In the genomic region with DNA sequence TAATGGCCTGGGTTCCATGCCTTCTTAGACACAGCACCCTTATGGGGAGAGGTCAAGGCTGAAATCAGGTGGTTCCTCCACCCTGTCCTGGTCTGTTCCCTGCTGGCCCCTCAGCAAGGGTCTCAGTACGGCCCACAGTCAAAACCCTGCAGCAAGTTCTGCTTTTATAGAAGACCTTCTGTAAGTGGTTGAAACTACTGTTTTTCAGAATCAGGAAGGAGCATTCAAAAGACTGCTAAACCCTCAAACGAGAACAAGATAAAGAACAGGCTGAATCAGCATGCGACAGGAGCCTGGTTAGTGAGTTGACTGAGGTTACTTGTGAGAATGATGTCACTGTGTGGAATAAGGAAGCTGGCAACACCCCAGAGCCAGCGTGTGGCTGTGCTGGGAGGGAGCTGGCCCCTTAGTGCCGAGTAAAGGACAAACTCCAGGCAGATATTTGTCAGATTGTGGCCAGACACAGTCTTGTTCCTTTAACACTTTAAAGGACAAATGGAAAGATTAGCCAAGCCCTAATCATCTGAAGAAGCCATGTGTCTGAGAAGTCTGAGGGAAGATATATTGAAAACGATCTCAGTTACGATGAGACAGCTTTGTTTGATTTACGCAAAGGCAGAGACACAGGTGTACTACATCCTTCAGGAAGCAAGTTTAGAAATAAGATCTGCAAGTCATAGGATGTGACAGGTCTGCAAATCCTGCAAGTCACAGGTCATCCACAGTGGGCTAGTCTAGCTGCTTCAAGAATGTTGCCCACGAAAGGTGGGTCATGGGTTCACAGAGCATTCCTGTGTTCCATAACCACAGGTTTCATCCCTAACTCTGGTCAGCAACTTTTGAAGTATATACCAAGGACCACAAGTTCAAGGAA, we compare ENCODE assay signal across 8 cellular contexts. TPM values are rescaled to one million over a fixed set of nuclear protein-coding genes. Genes with fewer than 3 reads are reported as not detected.
DNase-seq lines count a peak whose midpoint lies in the region; ATAC-seq and TF ChIP-seq lines count a peak whose summit lies in the region.

No MANE protein-coding gene starts in this region.

- no peaks in the 10 kb centered on the region for H3K27me3 Mint-ChIP-seq in activated naive CD8-positive, alpha-beta T cell treated with anti-CD3 and anti-CD28 coated beads for 36 hours
- no peaks in the 10 kb centered on the region for H3K27me3 Mint-ChIP-seq in nephron progenitor cell (ENCODE audit: low read depth, poor library complexity)

- TF ChIP-seq CTCF in nephron progenitor cell (IDR thresholded peaks at IDR 0.05), result no peak

- no peaks in the 10 kb centered on the region for H3K9me3 Mint-ChIP-seq in activated naive CD8-positive, alpha-beta T cell treated with anti-CD3 and anti-CD28 coated beads for 36 hours
- H3K9me3 Mint-ChIP-seq in nephron progenitor cell, result no peaks in the 10 kb centered on the region

- peaks cover 26% of the 10 kb centered on the region for H3K4me1 Mint-ChIP-seq in activated naive CD8-positive, alpha-beta T cell treated with anti-CD3 and anti-CD28 coated beads for 36 hours
- H3K4me1 Mint-ChIP-seq in nephron progenitor cell, result peaks cover 12% of the 10 kb centered on the region

- in situ Hi-C loops in G401 (cut with HindIII; ENCODE audit: low sequenced_read_pairs), result no loop called here

- H3K36me3 Mint-ChIP-seq in activated naive CD8-positive, alpha-beta T cell treated with anti-CD3 and anti-CD28 coated beads for 36 hours, result peaks cover 6% of the 10 kb centered on the region
- peaks cover 4% of the 10 kb centered on the region for H3K36me3 Mint-ChIP-seq in nephron progenitor cell (ENCODE audit: low read depth)

- peak overlapping the region; percentile 32 for H3K27ac Mint-ChIP-seq in activated naive CD8-positive, alpha-beta T cell treated with anti-CD3 and anti-CD28 coated beads for 36 hours
- H3K27ac Mint-ChIP-seq in nephron progenitor cell, result no peak overlapping the region

- DNase-seq in G401 (ENCODE audit: low spot score) (peak; percentile 32), NOMO-1 (lab: John Stamatoyannopoulos, UW; ENCODE audit: unreplicated experiment in 2 of 2) (peak; percentile 89 to 100), hippocampal formation (lab: John Stamatoyannopoulos, UW) (peak; percentile 42 to 64), nephron progenitor cell (no peak)
- DNase-seq in activated naive CD8-positive, alpha-beta T cell treated with anti-CD3 and anti-CD28 coated beads for 36 hours, result peak; percentile 41
- DNase-seq in stimulated activated CD4-positive, alpha-beta T cell treated with anti-CD3 and anti-CD28 coated beads, Interleukin-12 subunit alpha, Interleukin-12 subunit beta, amount 100 ng/mL, for 4 hours, result peak; percentile 11

- ATAC-seq in HG02588 (IDR thresholded peaks at IDR 0.05; ENCODE audit: unreplicated experiment) (peak; percentile 76), GM19467 (IDR thresholded peaks at IDR 0.05; ENCODE audit: unreplicated experiment) (no peak)

- no peak overlapping the region for H3K4me3 Mint-ChIP-seq in activated naive CD8-positive, alpha-beta T cell treated with anti-CD3 and anti-CD28 coated beads for 36 hours
- no peak overlapping the region for H3K4me3 Mint-ChIP-seq in nephron progenitor cell

RNA-seq across cellular contexts. Expression of gene B3GNT5, which starts 54.0 kb away (rescaled TPM):
- total RNA-seq in G401 (2014; rRNA removed; shearing (Covaris generic)), result not detected in 2 replicates
- total RNA-seq in activated naive CD8-positive, alpha-beta T cell treated with anti-CD3 and anti-CD28 coated beads for 36 hours, result 10 to 100 TPM; 11.3 to 13.3 TPM

Comparison
In these comparisons a context has a peak if more than half of its experiments do, and no peak if none do; other contexts are left out.
1. RNA of gene B3GNT5, which starts 54.0 kb away (total RNA-seq): 11.3 to 13.3 TPM in activated naive CD8-positive, alpha-beta T cell treated with anti-CD3 and anti-CD28 coated beads for 36 hours; not detected in G401; every median in the first group is over 10 times any median in the second.